Comparison of ENCODE assay signal across 8 cellular contexts in genomic region chr17:80720624-80721577, GRCh38.
DNase-seq lines count a peak whose midpoint lies in the region; ATAC-seq and TF ChIP-seq lines count a peak whose summit lies in the region.

No MANE protein-coding gene starts in this region.

- TF ChIP-seq CTCF in foreskin keratinocyte (conservative IDR thresholded peaks at IDR 0.05) (peak; percentile 31), colonic mucosa (IDR thresholded peaks at IDR 0.05) (no peak)

- no peak overlapping the region for H3K9ac ChIP-seq in colonic mucosa (ENCODE audit: low read depth in 2 of 2, low read length in 2 of 2)

- no peak overlapping the region for H3K4me3 ChIP-seq in colonic mucosa

- intact Hi-C loops in colonic mucosa (cut with DNase I): no loop called here

- peaks cover 35% of the 10 kb centered on the region for H3K4me1 ChIP-seq in foreskin keratinocyte
- no peaks in the 10 kb centered on the region for H3K4me1 ChIP-seq in colonic mucosa

- DNase-seq in NCI-H2171 (lab: John Stamatoyannopoulos, UW): peak; percentile 56
- peak; percentile 10 for DNase-seq in activated CD8-positive, alpha-beta memory T cell treated with anti-CD3 and anti-CD28 coated beads, Interleukin-2, amount 50 U/mL, for 24 hours (ENCODE audit: extremely low read depth)
- DNase-seq in foreskin keratinocyte: peak; percentile 92 to 96
- DNase-seq in stimulated activated CD8-positive, alpha-beta memory T cell treated with anti-CD3 and anti-CD28 coated beads, Interleukin-15, amount 100 ng/mL, for 4 hours (ENCODE audit: low read depth in 2 of 2): peak; percentile 29 to 52
- no peak for DNase-seq in colonic mucosa
- no peak for DNase-seq in Kasumi-1 (lab: John Stamatoyannopoulos, UW)

- no peaks in the 10 kb centered on the region for H3K9me3 ChIP-seq in colonic mucosa

- no peaks in the 10 kb centered on the region for H3K27me3 ChIP-seq in foreskin keratinocyte
- H3K27me3 ChIP-seq in colonic mucosa: no peaks in the 10 kb centered on the region

- H3K27ac ChIP-seq in foreskin keratinocyte: peak overlapping the region; percentile 63
- no peak overlapping the region for H3K27ac ChIP-seq in colonic mucosa

- peak; percentile 93 for ATAC-seq in foreskin keratinocyte
- ATAC-seq in HG03469 (IDR thresholded peaks at IDR 0.05; ENCODE audit: unreplicated experiment): no peak
- ATAC-seq in HG03045 (IDR thresholded peaks at IDR 0.05; ENCODE audit: unreplicated experiment): no peak

- no peaks in the 10 kb centered on the region for H3K36me3 ChIP-seq in colonic mucosa

Comparison
In these comparisons a context has a peak if more than half of its experiments do, and no peak if none do; other contexts are left out.
1. DNase-seq: peak in NCI-H2171 (single experiment), activated CD8-positive, alpha-beta memory T cell treated with anti-CD3 and anti-CD28 coated beads, Interleukin-2, amount 50 U/mL, for 24 hours (single experiment), foreskin keratinocyte (2 of 2) and stimulated activated CD8-positive, alpha-beta memory T cell treated with anti-CD3 and anti-CD28 coated beads, Interleukin-15, amount 100 ng/mL, for 4 hours (2 of 2); none in colonic mucosa (single experiment) and Kasumi-1 (0 of 2).